ENCODE assay signal across 15 cellular contexts in the genomic region with DNA sequence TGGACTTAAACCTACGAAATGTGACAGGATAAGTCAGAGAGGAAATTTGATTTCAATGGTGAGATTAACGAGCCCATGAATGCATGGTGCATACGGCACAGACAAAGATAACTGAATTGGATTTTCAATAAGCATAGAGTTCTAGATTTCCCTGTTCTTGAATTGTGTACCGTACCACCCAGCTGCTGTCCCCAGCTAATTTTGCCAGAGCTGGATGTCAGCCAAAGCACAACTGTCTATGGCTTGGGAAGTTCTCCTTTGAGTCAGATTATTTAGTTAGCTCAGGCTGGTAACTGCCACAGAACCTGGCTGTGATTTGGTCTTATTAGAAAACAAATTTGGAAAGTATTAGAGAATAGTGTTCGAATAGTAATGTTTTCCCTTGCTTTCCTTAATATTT.
DNase-seq lines count a peak whose midpoint lies in the region; ATAC-seq and TF ChIP-seq lines count a peak whose summit lies in the region.
"Had no signal": no experiment of that assay in that cellular context is flagged by ENCODE, and none has a peak within 500 bp of the region (broad histone marks: within the 10 kb centered on the region; RNA-seq: fewer than 3 reads in every experiment).

No MANE protein-coding gene starts in this region.

- no peak overlapping the region for H3K4me3 ChIP-seq in heart left ventricle
- H3K4me3 ChIP-seq: BLaER1 treated with 17β-estradiol and CSF1 and Interleukin-3, amounts not matched to agents 10 nM and 100 nM; HAP-1 had no signal

- H3K36me3 Mint-ChIP-seq in naive thymus-derived CD8-positive, alpha-beta T cell, result no peaks in the 10 kb centered on the region

- TF ChIP-seq CTCF in heart left ventricle (IDR thresholded peaks at IDR 0.05), result no peak

- H3K27me3 ChIP-seq in heart left ventricle, result no peaks in the 10 kb centered on the region

- DNase-seq in heart left ventricle (peak in 4 of 5 donors; percentile 27 to 64 (median 49)), cardiac septum (ENCODE audit: low spot score) (no peak), NCI-H69 (lab: John Stamatoyannopoulos, UW) (peak; percentile 80), inferior parietal cortex (ENCODE audit: extremely low spot score) (peak; percentile 50), superior temporal gyrus (ENCODE audit: extremely low spot score) (peak; percentile 69), AML-193 (lab: John Stamatoyannopoulos, UW) (no peak)
- no peak for DNase-seq in naive thymus-derived CD8-positive, alpha-beta T cell
- DNase-seq: Karpas-422, NCI-H1436 treated with DMSO at 0.1 percent for 48 hours, PC-3 had no signal

- H3K9me3 ChIP-seq in heart left ventricle, result no peaks in the 10 kb centered on the region
- H3K9me3 ChIP-seq: BLaER1 treated with 17β-estradiol and CSF1 and Interleukin-3, amounts not matched to agents 10 nM and 100 nM; HAP-1 had no signal

- H3K27ac Mint-ChIP-seq in naive thymus-derived CD8-positive, alpha-beta T cell, result no peak overlapping the region
- H3K27ac Mint-ChIP-seq: T-helper 1 cell treated with Interleukin-12 subunit alpha and Interleukin-12 subunit beta and Interleukin-4 antibody, amounts not matched to agents 30 μg/mL and 1 μg/mL, for 36 hours had no signal

- intact Hi-C loops in heart left ventricle (cut with DNase I), result loop anchor here in 1 of 10 donors (10.0 kb wide), 2 partner anchors 295 to 585 kb away; no protein-coding TSS in a partner anchor
- intact Hi-C loops in cardiac septum (cut with DNase I), result no loop called here

- H3K9me3 Mint-ChIP-seq in naive thymus-derived CD8-positive, alpha-beta T cell, result peaks cover 0 to 1% (median 0%) of the 10 kb centered on the region in 9 donors
- H3K9me3 Mint-ChIP-seq: T-helper 1 cell treated with Interleukin-12 subunit alpha and Interleukin-12 subunit beta and Interleukin-4 antibody, amounts not matched to agents 30 μg/mL and 1 μg/mL, for 36 hours had no signal

- peaks cover 5 to 48% (median 10%) of the 10 kb centered on the region in 5 donors for H3K27me3 Mint-ChIP-seq in naive thymus-derived CD8-positive, alpha-beta T cell

- POLR2A ChIA-PET in naive thymus-derived CD8-positive, alpha-beta T cell (lab: Charles Lee), result no interaction called here

- TF ChIP-seq POLR2A in heart left ventricle (IDR thresholded peaks at IDR 0.05), result no peak

- H3K4me3 Mint-ChIP-seq in naive thymus-derived CD8-positive, alpha-beta T cell, result no peak overlapping the region
- H3K4me3 Mint-ChIP-seq: T-helper 1 cell treated with Interleukin-12 subunit alpha and Interleukin-12 subunit beta and Interleukin-4 antibody, amounts not matched to agents 30 μg/mL and 1 μg/mL, for 36 hours had no signal

- no peaks in the 10 kb centered on the region for H3K4me1 Mint-ChIP-seq in naive thymus-derived CD8-positive, alpha-beta T cell

- no peaks in the 10 kb centered on the region for H3K36me3 ChIP-seq in heart left ventricle
- H3K36me3 ChIP-seq: BLaER1 treated with 17β-estradiol and CSF1 and Interleukin-3, amounts not matched to agents 10 nM and 100 nM; HAP-1 had no signal

- H3K4me1 ChIP-seq in heart left ventricle, result peaks cover 0 to 56% (median 29%) of the 10 kb centered on the region in 12 donors
- H3K4me1 ChIP-seq: HAP-1 had no signal

- peak; percentile 48 to 59 (median 58) for ATAC-seq in heart left ventricle
- no peak for ATAC-seq in naive thymus-derived CD8-positive, alpha-beta T cell
- ATAC-seq in HG03280 (IDR thresholded peaks at IDR 0.05; ENCODE audit: unreplicated experiment), result no peak
- ATAC-seq: PC-3, SK-N-SH treated with all-trans-retinoic acid at 6 μM for 48 hours had no signal

- WGBS in heart left ventricle, 4 donors, result 45 to 57% (median 49%) methylated on average over 5 of the region's 5 CpGs

- no peak overlapping the region for H3K27ac ChIP-seq in heart left ventricle
- H3K27ac ChIP-seq: BLaER1 treated with 17β-estradiol and CSF1 and Interleukin-3, amounts not matched to agents 10 nM and 100 nM had no signal

Comparison
In these comparisons a context has a peak if more than half of its experiments do, and no peak if none do; other contexts are left out.
1. DNase-seq: peak in heart left ventricle (4 of 5), NCI-H69 (single experiment), inferior parietal cortex (single experiment) and superior temporal gyrus (single experiment); none in cardiac septum (single experiment), AML-193 (0 of 2) and naive thymus-derived CD8-positive, alpha-beta T cell (0 of 10).
2. ATAC-seq: peak in heart left ventricle (4 of 4); none in naive thymus-derived CD8-positive, alpha-beta T cell (0 of 2) and HG03280 (single experiment).